ENCODE assay signal across 9 cellular contexts in genomic region chr19:38411898-38412297, GRCh38. TPM values are rescaled to one million over a fixed set of nuclear protein-coding genes. Genes with fewer than 3 reads are reported as not detected.
"Had no signal": no experiment of that assay in that cellular context is flagged by ENCODE, and none has a peak within 500 bp of the region (broad histone marks: within the 10 kb centered on the region; RNA-seq: fewer than 3 reads in every experiment).

No MANE protein-coding gene starts in this region.

RNA-seq across cellular contexts. Expression of gene RASGRP4, which starts 14.1 kb away (rescaled TPM):
- total RNA-seq: naive thymus-derived CD8-positive, alpha-beta T cell; osteocyte; pulmonary artery endothelial cell; smooth muscle cell had no signal
- polyA plus RNA-seq: neural cell, smooth muscle cell had no signal

RNA-seq across cellular contexts. Expression of gene GGN, which starts 24.1 kb away (rescaled TPM):
- total RNA-seq: naive thymus-derived CD8-positive, alpha-beta T cell; spleen; transverse colon; upper lobe of right lung; urinary bladder had no signal
- polyA plus RNA-seq: naive thymus-derived CD8-positive, alpha-beta T cell had no signal
